10 cellular contexts compared by ENCODE assay signal in the genomic region with DNA sequence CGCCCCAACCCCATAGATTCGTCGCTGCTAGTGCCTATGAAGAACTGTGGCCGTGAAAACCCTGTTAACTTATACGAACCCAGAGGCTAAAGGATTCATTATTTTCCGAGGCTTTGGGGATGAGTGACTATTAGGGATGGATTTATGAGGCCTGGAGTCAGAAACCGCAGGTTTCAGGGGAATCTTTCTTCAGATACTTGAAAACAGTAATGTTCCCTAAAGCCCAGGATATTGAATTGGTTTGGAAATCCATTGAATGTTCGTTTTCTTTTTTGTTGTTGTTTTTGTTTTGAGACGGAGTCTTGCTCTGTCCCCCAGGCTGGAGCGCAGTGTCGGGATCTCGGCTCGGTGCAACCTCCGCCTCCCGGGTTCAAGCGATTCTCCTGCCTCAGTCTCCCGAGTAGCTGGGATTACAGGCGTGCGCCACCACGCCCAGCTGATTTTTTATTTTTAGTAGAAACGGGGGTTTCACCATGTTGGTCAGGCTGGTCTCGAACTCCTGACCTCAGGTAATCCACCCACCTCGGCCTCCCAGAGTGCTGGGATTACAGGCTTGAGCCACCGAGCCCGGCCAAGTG. TPM values are rescaled to one million over a fixed set of nuclear protein-coding genes. Genes with fewer than 3 reads are reported as not detected.
DNase-seq lines count a peak whose midpoint lies in the region; ATAC-seq, FAIRE-seq and TF ChIP-seq lines count a peak whose summit lies in the region.
"Not testable (repeated sequence)": the region's sequence is repeated elsewhere in the genome, so short reads cannot be mapped to it uniquely, and the experiment has no call there.
"Had no signal": no experiment of that assay in that cellular context is flagged by ENCODE, and none has a peak within 500 bp of the region (broad histone marks: within the 10 kb centered on the region; RNA-seq: fewer than 3 reads in every experiment).

No MANE protein-coding gene starts in this region.

- peak overlapping the region; percentile 92 for H3K4me3 ChIP-seq in K562
- H3K4me3 ChIP-seq in esophagus squamous epithelium = peak overlapping the region; percentile 48 to 91 (median 83)
- H3K4me3 ChIP-seq in liver (ENCODE audit: low read depth in 1 of 3, low read length in 3 of 3) = peak overlapping the region; percentile 64 to 99 (median 94)
- H3K4me3 ChIP-seq in testis = peak overlapping the region; percentile 75 to 83

- H2AFZ ChIP-seq in K562 (ENCODE audit: low read depth, low read length) = peak overlapping the region; percentile 100

- CTCF ChIA-PET in CD4-positive, alpha-beta T cell (lab: Charles Lee) = interaction anchor here (0.8 to 2.2 kb wide), 6 partner anchors 19 to 263 kb away, joined by 3 to 15 read pairs (median 4); a partner anchor contains a TSS
- CTCF ChIA-PET in K562 (lab: Yijun Ruan, JAX; ENCODE audit: low intra/inter-chr PET ratio) = not testable (repeated sequence)

- not testable (repeated sequence) for H3K9me3 ChIP-seq in CD4-positive, alpha-beta T cell (ENCODE audit: control insufficient read depth, low read length); KOPT-K1 (ENCODE audit: insufficient read depth, low read length, poor library complexity, severe bottlenecking); K562 (replicated peaks; ENCODE audit: control insufficient read depth, insufficient read depth, low read depth, low read length); esophagus squamous epithelium; liver (ENCODE audit: control insufficient read depth in 4 of 4, low read length in 3 of 4); testis

- TF ChIP-seq CTCF in CD4-positive, alpha-beta T cell (IDR thresholded peaks at IDR 0.05); K562 (IDR thresholded peaks at IDR 0.05 in 2 of 3, conservative IDR thresholded peaks at IDR 0.05 in 1 of 3; ENCODE audit: insufficient read depth in 2 of 3, low read depth in 1 of 3, low read length in 3 of 3); esophagus squamous epithelium (IDR thresholded peaks at IDR 0.05); liver (IDR thresholded peaks at IDR 0.05; ENCODE audit: low read depth, low read length, missing input control); osteocyte (IDR thresholded peaks at IDR 0.05); testis (IDR thresholded peaks at IDR 0.05): not testable (repeated sequence)

- H3K9me1 ChIP-seq in K562 (ENCODE audit: control insufficient read depth, insufficient read depth, low read length) = not testable (repeated sequence)

- DNase-seq in CD4-positive, alpha-beta T cell; K562 (ENCODE audit: extremely low read depth in 1 of 4, low spot score in 3 of 4); esophagus squamous epithelium (lab: John Stamatoyannopoulos, UW); osteocyte (ENCODE audit: extremely low spot score, unreplicated experiment); testis: not testable (repeated sequence)
- peak; percentile 30 for DNase-seq in activated CD4-positive, CD25-positive, alpha-beta regulatory T cell treated with anti-CD3 and anti-CD28 coated beads, Interleukin-2, amount 50 U/mL, for 72 hours

- H3K27ac Mint-ChIP-seq in CD4-positive, alpha-beta T cell = peak overlapping the region; percentile 97
- H3K27ac Mint-ChIP-seq in osteocyte (ENCODE audit: unreplicated experiment) = peak overlapping the region; percentile 100

- not testable (repeated sequence) for H3K27me3 ChIP-seq in CD4-positive, alpha-beta T cell (ENCODE audit: control insufficient read depth, insufficient read depth, low read length); K562 (ENCODE audit: control insufficient read depth in 2 of 2, insufficient read depth in 2 of 2, low read length in 2 of 2); esophagus squamous epithelium; liver (ENCODE audit: control insufficient read depth in 4 of 4, insufficient read depth in 4 of 4, low read length in 3 of 4); testis

- not testable (repeated sequence) for H3K9me3 Mint-ChIP-seq in CD4-positive, alpha-beta T cell; osteocyte (ENCODE audit: unreplicated experiment)

- TF ChIP-seq EP300 in K562 (IDR thresholded peaks at IDR 0.05; ENCODE audit: low read length) = not testable (repeated sequence)

- intact Hi-C loops in CD4-positive, alpha-beta T cell (cut with DNase I, micrococcal nuclease) = loop anchor here in 1 of 2 experiments (5.0 kb wide), 1 partner anchor 52 kb away; no protein-coding TSS in a partner anchor
- intact Hi-C loops in K562 (cut with micrococcal nuclease); esophagus squamous epithelium (cut with DNase I); testis (cut with DNase I; ENCODE audit: low total_unique reads): not testable (repeated sequence)

- H3K4me3 Mint-ChIP-seq in CD4-positive, alpha-beta T cell = peak overlapping the region; percentile 93
- peak overlapping the region; percentile 100 for H3K4me3 Mint-ChIP-seq in osteocyte (ENCODE audit: unreplicated experiment)

- TF ChIP-seq POLR2A in K562 (conservative IDR thresholded peaks at IDR 0.05); esophagus squamous epithelium (IDR thresholded peaks at IDR 0.05); testis (IDR thresholded peaks at IDR 0.05): not testable (repeated sequence)

- in situ Hi-C loops in K562 (cut with MboI) = not testable (repeated sequence)

- H3K36me3 Mint-ChIP-seq in CD4-positive, alpha-beta T cell (ENCODE audit: low read depth) = peaks cover 54% of the 10 kb centered on the region
- H3K36me3 Mint-ChIP-seq in osteocyte (ENCODE audit: unreplicated experiment) = peaks cover 16% of the 10 kb centered on the region

- H3K4me2 ChIP-seq in K562 (ENCODE audit: insufficient read depth, low read length) = peak overlapping the region; percentile 99

- peaks cover 57% of the 10 kb centered on the region for H3K79me2 ChIP-seq in K562 (ENCODE audit: control insufficient read depth, insufficient read depth, low read length)

- POLR2A ChIA-PET in CD4-positive, alpha-beta T cell (lab: Charles Lee) = interaction anchor here (0.9 to 4.0 kb wide), 31 partner anchors 10 to 1093 kb away, joined by 3 to 111 read pairs (median 5); a partner anchor contains a TSS
- POLR2A ChIA-PET in K562 (lab: Yijun Ruan, JAX) = interaction anchor here (0.6 to 5.0 kb wide), 38 partner anchors 8 to 1096 kb away, joined by 3 to 34 read pairs (median 4); a partner anchor contains a TSS

- peak overlapping the region; percentile 95 for H3K27ac ChIP-seq in CD4-positive, alpha-beta T cell (ENCODE audit: low read depth, low read length)
- H3K27ac ChIP-seq in KOPT-K1 (ENCODE audit: low read depth, low read length, poor library complexity, severe bottlenecking) = peak overlapping the region; percentile 89
- peak overlapping the region; percentile 99 for H3K27ac ChIP-seq in K562 (ENCODE audit: extremely low read depth, low read depth, low read length)
- H3K27ac ChIP-seq in esophagus squamous epithelium = peak overlapping the region; percentile 81 to 96 (median 94)
- peak overlapping the region; percentile 92 to 95 for H3K27ac ChIP-seq in liver (ENCODE audit: low read depth in 1 of 2, low read length in 2 of 2)
- peak overlapping the region; percentile 79 to 98 for H3K27ac ChIP-seq in testis

- not testable (repeated sequence) for H4K20me1 ChIP-seq in K562 (replicated peaks; ENCODE audit: control insufficient read depth, insufficient read depth, low read length)

- H3K36me3 ChIP-seq in KOPT-K1 (ENCODE audit: insufficient read depth, low read length) (peaks cover 40% of the 10 kb centered on the region), K562 (ENCODE audit: control insufficient read depth, insufficient read depth, low read length) (peaks cover 43% of the 10 kb centered on the region), esophagus squamous epithelium (peaks cover 10 to 47% (median 27%) of the 10 kb centered on the region in 3 donors), liver (ENCODE audit: control insufficient read depth in 4 of 4, insufficient read depth in 3 of 4, low read depth in 1 of 4, low read length in 3 of 4) (peaks cover 10 to 26% (median 22%) of the 10 kb centered on the region in 4 donors)
- not testable (repeated sequence) for H3K36me3 ChIP-seq in testis (ENCODE audit: low read depth, missing control alignments)

- H3K27me3 Mint-ChIP-seq in CD4-positive, alpha-beta T cell; osteocyte (ENCODE audit: unreplicated experiment): not testable (repeated sequence)

- not testable (repeated sequence) for ATAC-seq in CD4-positive, alpha-beta T cell (ENCODE audit: poor library complexity); K562

- peaks cover 23% of the 10 kb centered on the region for H3K4me1 Mint-ChIP-seq in CD4-positive, alpha-beta T cell (ENCODE audit: low read depth)
- H3K4me1 Mint-ChIP-seq in osteocyte (ENCODE audit: unreplicated experiment) = peaks cover 20% of the 10 kb centered on the region

- peak; percentile 6 for FAIRE-seq in K562 (lab: Jason Lieb, UNC)

- H3K4me1 ChIP-seq in K562 (replicated peaks in 1 of 2; ENCODE audit: control insufficient read depth in 2 of 2, insufficient read depth in 2 of 2, low read length in 2 of 2) (peaks cover 0 to 20% of the 10 kb centered on the region in 2 experiments; a peak in 3 of 5 replicates), esophagus squamous epithelium (peaks cover 5 to 47% (median 13%) of the 10 kb centered on the region in 3 donors), liver (ENCODE audit: control insufficient read depth in 4 of 4, insufficient read depth in 4 of 4, low read length in 3 of 4) (peaks cover 4 to 19% (median 13%) of the 10 kb centered on the region in 4 donors), testis (peaks cover 16% of the 10 kb centered on the region)

- not testable (repeated sequence) for TF ChIP-seq RAD21 in K562 (CRISPR knock-in tag; conservative IDR thresholded peaks at IDR 0.05 in 1 of 2, IDR thresholded peaks at IDR 0.05 in 1 of 2); liver (IDR thresholded peaks at IDR 0.05)

- BruUV-seq in K562 (replicated peaks; lab: Mats Ljungman, UMichigan) = TSS peak; percentile 77

- H3K9ac ChIP-seq in K562 (ENCODE audit: insufficient read depth in 1 of 2, low read depth in 2 of 2, low read length in 2 of 2) (peak overlapping the region; percentile 92 to 99), liver (ENCODE audit: low read depth in 1 of 2, low read length in 2 of 2) (peak overlapping the region; percentile 91 to 99)

- under 1% methylated on average over 25 of the region's 25 CpGs for WGBS in K562 (ENCODE audit: insufficient coverage, low coverage, missing lambda C conversion rate)
- 9 to 10% methylated on average over 21 of the region's 25 CpGs for WGBS in esophagus squamous epithelium, 2 donors
- WGBS in liver = 17% methylated on average over 25 of the region's 25 CpGs
- WGBS in testis, 2 donors = 6 to 7% methylated on average over 25 of the region's 25 CpGs

RNA-seq across cellular contexts. Expression of a gene that starts 0.9 kb away (rescaled TPM):
- 10 to 100 TPM; 76.1 TPM for total RNA-seq in CD4-positive, alpha-beta T cell
- total RNA-seq in K562 (2011; cell fraction: chromatin; rRNA removed; ENCODE audit: low replicate concordance) = 235 and 251 TPM in 2 replicates
- 149 and 170 TPM in 2 replicates for total RNA-seq in K562 (2011; cell fraction: nucleolus; rRNA removed)
- 209 and 275 TPM in 2 replicates for total RNA-seq in K562 (2011; cell fraction: nucleoplasm; rRNA removed)
- total RNA-seq in K562 (2014; rRNA removed) = 129 and 147 TPM in 2 replicates
- 259 and 281 TPM in 2 replicates for total RNA-seq in K562 (2014; rRNA removed; fragmentation: Illumina TruSeq; extraction: Trizol)
- total RNA-seq in K562 (2015; rRNA removed; fragmentation: Illumina TruSeq; extraction: Trizol) = 211 and 222 TPM in 2 replicates
- 146 and 150 TPM in 2 replicates for total RNA-seq in K562 (2021)
- polyA plus RNA-seq in K562 (2011; rRNA removed) = 104 and 152 TPM in 2 replicates
- 92.1 and 114 TPM in 2 replicates for polyA plus RNA-seq in K562 (2011; cell fraction: cytosol; rRNA removed)
- 40.3 and 46.9 TPM in 2 replicates for polyA plus RNA-seq in K562 (2011; cell fraction: nucleus; rRNA removed)
- polyA plus RNA-seq in K562 (2012) = 124 and 126 TPM in 2 replicates
- 216 and 255 TPM in 2 replicates for polyA plus RNA-seq in K562 (2014; fragmentation: Illumina TruSeq; extraction: Trizol)
- 100 to 1,000 TPM; 164 to 176 TPM for polyA plus RNA-seq in K562 (2014; fragmentation: Nextera tagmentation; extraction: Ambion mirVana)
- 135 and 153 TPM in 2 replicates for polyA plus RNA-seq in K562 (2014; rRNA removed)
- 137 and 140 TPM in 2 replicates for polyA minus RNA-seq in K562 (2011; rRNA and poly(A)+ RNA removed)
- polyA minus RNA-seq in K562 (2011; cell fraction: cytosol; rRNA and poly(A)+ RNA removed) = 62.1 and 66.6 TPM in 2 replicates
- 46.2 and 76.3 TPM in 2 replicates for polyA minus RNA-seq in K562 (2011; cell fraction: nucleus; rRNA and poly(A)+ RNA removed)
- total RNA-seq in esophagus squamous epithelium = 100 to 1,000 TPM in 1 of 4 donors, 10 to 100 TPM in 3; 67.4 to 122 (median 92.2) TPM
- 10 to 100 TPM; 51.9 to 63.8 TPM for total RNA-seq in liver
- polyA plus RNA-seq in liver = 10 to 100 TPM; 39.6 to 43.8 TPM
- 77.4 and 80.5 TPM in 2 replicates for total RNA-seq in osteocyte
- total RNA-seq in testis = 10 to 100 TPM; 62.6 to 66.8 TPM
- polyA plus RNA-seq in testis (ENCODE audit: insufficient read depth, low read depth, low replicate concordance) = 51.4 TPM

RNA-seq across cellular contexts. Expression of a gene that starts 35.5 kb away (rescaled TPM):
- not detected for total RNA-seq in CD4-positive, alpha-beta T cell
- not detected in 2 replicates for total RNA-seq in K562 (2011; cell fraction: chromatin; rRNA removed; ENCODE audit: low replicate concordance)
- not detected in 2 replicates for total RNA-seq in K562 (2011; cell fraction: nucleolus; rRNA removed)
- total RNA-seq in K562 (2011; cell fraction: nucleoplasm; rRNA removed) = not detected in 2 replicates
- not detected in 2 replicates for total RNA-seq in K562 (2014; rRNA removed)
- total RNA-seq in K562 (2014; rRNA removed; fragmentation: Illumina TruSeq; extraction: Trizol) = not detected in 2 replicates
- not detected in 2 replicates for total RNA-seq in K562 (2015; rRNA removed; fragmentation: Illumina TruSeq; extraction: Trizol)
- not detected in 2 replicates for total RNA-seq in K562 (2021)
- polyA plus RNA-seq in K562 (2011; rRNA removed) = 0.22 TPM in 1 of 2 replicates, not detected in the other
- 0.09 TPM in 1 of 2 replicates, not detected in the other for polyA plus RNA-seq in K562 (2011; cell fraction: cytosol; rRNA removed)
- polyA plus RNA-seq in K562 (2011; cell fraction: nucleus; rRNA removed) = 0.17 and 0.38 TPM in 2 replicates
- polyA plus RNA-seq in K562 (2012) = 0.14 TPM in 1 of 2 replicates, not detected in the other
- polyA plus RNA-seq in K562 (2014; fragmentation: Illumina TruSeq; extraction: Trizol) = not detected in 2 replicates
- not detected for polyA plus RNA-seq in K562 (2014; fragmentation: Nextera tagmentation; extraction: Ambion mirVana)
- polyA plus RNA-seq in K562 (2014; rRNA removed) = 0.21 TPM in 1 of 2 replicates, not detected in the other
- polyA minus RNA-seq in K562 (2011; rRNA and poly(A)+ RNA removed) = not detected in 2 replicates
- polyA minus RNA-seq in K562 (2011; cell fraction: cytosol; rRNA and poly(A)+ RNA removed) = not detected in 2 replicates
- polyA minus RNA-seq in K562 (2011; cell fraction: nucleus; rRNA and poly(A)+ RNA removed) = not detected in 2 replicates
- not detected for total RNA-seq in esophagus squamous epithelium
- 1 to 10 TPM in 1 of 2 donors, not detected in 1; 1.1 TPM for total RNA-seq in liver
- under 1 TPM in 1 of 2 donors, not detected in 1; 0.63 TPM for polyA plus RNA-seq in liver
- total RNA-seq in osteocyte = not detected in 2 replicates
- under 1 TPM in 1 of 2 donors, not detected in 1; 0.56 TPM for total RNA-seq in testis
- polyA plus RNA-seq in testis (ENCODE audit: insufficient read depth, low read depth, low replicate concordance) = not detected
- total RNA-seq: HT1080, posterior vena cava had no signal

RNA-seq across cellular contexts. Expression of a gene that starts 49.0 kb away (rescaled TPM):
- 10 to 100 TPM; 41.2 to 43.8 TPM for total RNA-seq in CD4-positive, alpha-beta T cell
- 18.3 and 44.9 TPM in 2 replicates for total RNA-seq in K562 (2011; cell fraction: chromatin; rRNA removed; ENCODE audit: low replicate concordance)
- 45.9 and 49.0 TPM in 2 replicates for total RNA-seq in K562 (2011; cell fraction: nucleolus; rRNA removed)
- total RNA-seq in K562 (2011; cell fraction: nucleoplasm; rRNA removed) = 33.3 and 38.0 TPM in 2 replicates
- total RNA-seq in K562 (2014; rRNA removed) = 20.0 and 26.6 TPM in 2 replicates
- total RNA-seq in K562 (2014; rRNA removed; fragmentation: Illumina TruSeq; extraction: Trizol) = 11.5 and 15.0 TPM in 2 replicates
- total RNA-seq in K562 (2015; rRNA removed; fragmentation: Illumina TruSeq; extraction: Trizol) = 23.5 and 24.6 TPM in 2 replicates
- total RNA-seq in K562 (2021) = 32.4 and 32.8 TPM in 2 replicates
- 21.0 and 21.2 TPM in 2 replicates for polyA plus RNA-seq in K562 (2011; rRNA removed)
- polyA plus RNA-seq in K562 (2011; cell fraction: cytosol; rRNA removed) = 21.0 and 26.7 TPM in 2 replicates
- polyA plus RNA-seq in K562 (2011; cell fraction: nucleus; rRNA removed) = 19.2 and 25.6 TPM in 2 replicates
- 29.2 and 58.6 TPM in 2 replicates for polyA plus RNA-seq in K562 (2012)
- 34.4 and 37.4 TPM in 2 replicates for polyA plus RNA-seq in K562 (2014; fragmentation: Illumina TruSeq; extraction: Trizol)
- polyA plus RNA-seq in K562 (2014; fragmentation: Nextera tagmentation; extraction: Ambion mirVana) = 1 to 10 TPM; 2.4 to 3.9 TPM
- polyA plus RNA-seq in K562 (2014; rRNA removed) = 27.0 and 30.5 TPM in 2 replicates
- polyA minus RNA-seq in K562 (2011; rRNA and poly(A)+ RNA removed) = 19.4 and 24.5 TPM in 2 replicates
- polyA minus RNA-seq in K562 (2011; cell fraction: cytosol; rRNA and poly(A)+ RNA removed) = 10.2 and 11.7 TPM in 2 replicates
- polyA minus RNA-seq in K562 (2011; cell fraction: nucleus; rRNA and poly(A)+ RNA removed) = 5.1 and 7.9 TPM in 2 replicates
- total RNA-seq in esophagus squamous epithelium = 10 to 100 TPM; 10.3 to 24.6 (median 17.7) TPM
- total RNA-seq in liver = 10 to 100 TPM; 17.2 to 18.0 TPM
- 10 to 100 TPM; 36.5 to 41.0 TPM for polyA plus RNA-seq in liver
- 69.0 and 73.6 TPM in 2 replicates for total RNA-seq in osteocyte
- 10 to 100 TPM; 40.4 to 46.7 TPM for total RNA-seq in testis
- polyA plus RNA-seq in testis (ENCODE audit: insufficient read depth, low read depth, low replicate concordance) = 74.8 TPM
